ENCODE assay signal across 8 cellular contexts in the genomic region with DNA sequence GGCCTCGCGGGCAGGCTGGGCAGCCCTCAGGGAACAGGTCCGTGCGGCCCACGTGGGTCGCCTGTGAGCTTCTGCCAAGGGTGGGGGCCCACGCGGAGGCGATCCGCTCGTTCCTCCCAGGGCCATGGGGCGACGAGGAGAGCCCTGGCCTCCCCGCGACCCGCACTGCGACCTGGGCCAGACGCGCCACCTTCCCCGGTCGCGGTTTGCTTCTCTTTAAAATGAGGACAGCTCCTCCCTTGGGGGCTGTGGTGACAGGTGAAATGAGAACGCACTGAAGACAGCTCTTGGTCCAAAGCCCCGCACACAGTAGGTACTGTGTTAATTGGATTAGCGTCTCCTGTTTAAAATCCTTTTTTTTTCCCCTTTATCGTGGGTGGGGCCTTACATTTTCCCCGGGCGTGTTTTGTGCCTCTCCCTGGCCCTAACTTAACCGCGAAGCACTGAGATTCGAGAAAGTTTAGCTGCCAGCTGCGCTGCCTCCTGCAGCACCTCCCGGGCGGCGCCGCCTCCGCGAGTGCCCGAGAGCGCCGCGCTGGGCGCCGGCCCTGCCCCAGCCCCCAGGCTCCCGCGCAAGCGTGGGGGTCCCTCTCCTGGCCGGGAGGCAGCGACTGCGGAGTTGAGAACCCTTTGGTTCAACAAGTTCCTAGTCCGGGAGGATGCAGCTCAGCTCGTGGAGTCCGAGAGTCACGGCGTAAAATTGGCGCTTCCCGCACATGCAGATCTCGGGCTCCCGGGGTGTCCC. TPM values are rescaled to one million over a fixed set of nuclear protein-coding genes. Genes with fewer than 3 reads are reported as not detected.
DNase-seq lines count a peak whose midpoint lies in the region; ATAC-seq and TF ChIP-seq lines count a peak whose summit lies in the region.

No MANE protein-coding gene starts in this region.

- TF ChIP-seq CTCF in hepatocyte (IDR thresholded peaks at IDR 0.05; ENCODE audit: poor library complexity) (peak; percentile 37), retinal pigment epithelial cell (conservative IDR thresholded peaks at IDR 0.05; ENCODE audit: low read depth, low read length) (peak; percentile 17)

- DNase-seq in G401 (ENCODE audit: low spot score) (peak; percentile 46), astrocyte of the hippocampus (ENCODE audit: low read depth, low spot score) (peak; percentile 80), hepatocyte (ENCODE audit: low spot score) (peak; percentile 77), retinal pigment epithelial cell (ENCODE audit: low read depth) (no peak)

- peaks cover 23% of the 10 kb centered on the region for H3K4me1 ChIP-seq in hepatocyte (ENCODE audit: insufficient read depth)

- H3K4me3 ChIP-seq in hepatocyte (peak overlapping the region; percentile 92), retinal pigment epithelial cell (ENCODE audit: low read length) (peak overlapping the region; percentile 78)

- no peaks in the 10 kb centered on the region for H3K9me2 ChIP-seq in hepatocyte (replicated peaks; ENCODE audit: insufficient read depth)

- ATAC-seq in HG02973 (IDR thresholded peaks at IDR 0.05; ENCODE audit: unreplicated experiment): peak; percentile 12
- ATAC-seq in SK-N-SH treated with all-trans-retinoic acid at 6 μM for 48 hours: peak; percentile 57
- ATAC-seq in HG02610 (IDR thresholded peaks at IDR 0.05; ENCODE audit: unreplicated experiment): no peak
- no peak for ATAC-seq in GM18858 (IDR thresholded peaks at IDR 0.05; ENCODE audit: unreplicated experiment)

- peaks cover 7% of the 10 kb centered on the region for H4K20me1 ChIP-seq in hepatocyte (ENCODE audit: insufficient read depth, poor library complexity, severe bottlenecking)

- no peak overlapping the region for H3K27ac ChIP-seq in hepatocyte

- WGBS in hepatocyte (ENCODE audit: low lambda C conversion rate, missing lambda C conversion rate): 3% methylated on average over 57 of the region's 59 CpGs

- H3K27me3 ChIP-seq in hepatocyte: peaks cover 3% of the 10 kb centered on the region

- in situ Hi-C loops in G401 (cut with HindIII; ENCODE audit: low sequenced_read_pairs): no loop called here

- H3K9me3 ChIP-seq in hepatocyte (ENCODE audit: low read depth): no peaks in the 10 kb centered on the region

- H2AFZ ChIP-seq in hepatocyte: peak overlapping the region; percentile 5

- H3K79me2 ChIP-seq in hepatocyte: peaks cover 46% of the 10 kb centered on the region

- peak overlapping the region; percentile 83 for H3K4me2 ChIP-seq in hepatocyte

- H3K36me3 ChIP-seq in hepatocyte (replicated peaks; ENCODE audit: insufficient read depth, low read depth): no peaks in the 10 kb centered on the region

TF ChIP-seq in SK-N-SH treated with all-trans-retinoic acid at 6 μM for 48 hours, 23 proteins besides CTCF, POLR2A, EP300 and RAD21:
- TF ChIP-seq PPARA (CRISPR knock-in tag; IDR thresholded peaks at IDR 0.05; ENCODE audit: borderline replicate concordance) (no peak), ZNF8 (CRISPR knock-in tag; IDR thresholded peaks at IDR 0.05) (no peak), ZFP3 (CRISPR knock-in tag; IDR thresholded peaks at IDR 0.05) (no peak), TCF4 (CRISPR knock-in tag; IDR thresholded peaks at IDR 0.05; ENCODE audit: borderline replicate concordance) (no peak), ZC3H10 (CRISPR knock-in tag; IDR thresholded peaks at IDR 0.05) (no peak), ZFP30 (CRISPR knock-in tag; IDR thresholded peaks at IDR 0.05) (no peak), SNAI2 (CRISPR knock-in tag; IDR thresholded peaks at IDR 0.05) (no peak), OSR1 (CRISPR knock-in tag; IDR thresholded peaks at IDR 0.05) (no peak)
- TF ChIP-seq, protein P1, sequence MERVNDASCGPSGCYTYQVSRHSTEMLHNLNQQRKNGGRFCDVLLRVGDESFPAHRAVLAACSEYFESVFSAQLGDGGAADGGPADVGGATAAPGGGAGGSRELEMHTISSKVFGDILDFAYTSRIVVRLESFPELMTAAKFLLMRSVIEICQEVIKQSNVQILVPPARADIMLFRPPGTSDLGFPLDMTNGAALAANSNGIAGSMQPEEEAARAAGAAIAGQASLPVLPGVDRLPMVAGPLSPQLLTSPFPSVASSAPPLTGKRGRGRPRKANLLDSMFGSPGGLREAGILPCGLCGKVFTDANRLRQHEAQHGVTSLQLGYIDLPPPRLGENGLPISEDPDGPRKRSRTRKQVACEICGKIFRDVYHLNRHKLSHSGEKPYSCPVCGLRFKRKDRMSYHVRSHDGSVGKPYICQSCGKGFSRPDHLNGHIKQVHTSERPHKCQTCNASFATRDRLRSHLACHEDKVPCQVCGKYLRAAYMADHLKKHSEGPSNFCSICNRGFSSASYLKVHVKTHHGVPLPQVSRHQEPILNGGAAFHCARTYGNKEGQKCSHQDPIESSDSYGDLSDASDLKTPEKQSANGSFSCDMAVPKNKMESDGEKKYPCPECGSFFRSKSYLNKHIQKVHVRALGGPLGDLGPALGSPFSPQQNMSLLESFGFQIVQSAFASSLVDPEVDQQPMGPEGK (CRISPR knock-in tag; IDR thresholded peaks at IDR 0.05; ENCODE audit: borderline replicate concordance): no peak
- TF ChIP-seq, protein P2, sequence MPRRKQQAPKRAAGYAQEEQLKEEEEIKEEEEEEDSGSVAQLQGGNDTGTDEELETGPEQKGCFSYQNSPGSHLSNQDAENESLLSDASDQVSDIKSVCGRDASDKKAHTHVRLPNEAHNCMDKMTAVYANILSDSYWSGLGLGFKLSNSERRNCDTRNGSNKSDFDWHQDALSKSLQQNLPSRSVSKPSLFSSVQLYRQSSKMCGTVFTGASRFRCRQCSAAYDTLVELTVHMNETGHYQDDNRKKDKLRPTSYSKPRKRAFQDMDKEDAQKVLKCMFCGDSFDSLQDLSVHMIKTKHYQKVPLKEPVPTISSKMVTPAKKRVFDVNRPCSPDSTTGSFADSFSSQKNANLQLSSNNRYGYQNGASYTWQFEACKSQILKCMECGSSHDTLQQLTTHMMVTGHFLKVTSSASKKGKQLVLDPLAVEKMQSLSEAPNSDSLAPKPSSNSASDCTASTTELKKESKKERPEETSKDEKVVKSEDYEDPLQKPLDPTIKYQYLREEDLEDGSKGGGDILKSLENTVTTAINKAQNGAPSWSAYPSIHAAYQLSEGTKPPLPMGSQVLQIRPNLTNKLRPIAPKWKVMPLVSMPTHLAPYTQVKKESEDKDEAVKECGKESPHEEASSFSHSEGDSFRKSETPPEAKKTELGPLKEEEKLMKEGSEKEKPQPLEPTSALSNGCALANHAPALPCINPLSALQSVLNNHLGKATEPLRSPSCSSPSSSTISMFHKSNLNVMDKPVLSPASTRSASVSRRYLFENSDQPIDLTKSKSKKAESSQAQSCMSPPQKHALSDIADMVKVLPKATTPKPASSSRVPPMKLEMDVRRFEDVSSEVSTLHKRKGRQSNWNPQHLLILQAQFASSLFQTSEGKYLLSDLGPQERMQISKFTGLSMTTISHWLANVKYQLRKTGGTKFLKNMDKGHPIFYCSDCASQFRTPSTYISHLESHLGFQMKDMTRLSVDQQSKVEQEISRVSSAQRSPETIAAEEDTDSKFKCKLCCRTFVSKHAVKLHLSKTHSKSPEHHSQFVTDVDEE (CRISPR knock-in tag; IDR thresholded peaks at IDR 0.05): no peak

RNA-seq across cellular contexts. Expression of gene HPCAL1, which starts 1.1 kb away (rescaled TPM):
- 12.7 and 34.8 TPM in 2 replicates for total RNA-seq in G401 (2014; rRNA removed; shearing (Covaris generic))
- total RNA-seq in hepatocyte: 13.8 and 22.5 TPM in 2 replicates
- polyA plus RNA-seq in hepatocyte: 37.4 and 39.1 TPM in 2 replicates

Comparison
In these comparisons a context has a peak if more than half of its experiments do, and no peak if none do; other contexts are left out.
1. ATAC-seq: peak in HG02973 (single experiment) and SK-N-SH treated with all-trans-retinoic acid at 6 μM for 48 hours (single experiment); none in HG02610 (single experiment) and GM18858 (single experiment).